Comparison of ENCODE assay signal across 9 cellular contexts in the genomic region with DNA sequence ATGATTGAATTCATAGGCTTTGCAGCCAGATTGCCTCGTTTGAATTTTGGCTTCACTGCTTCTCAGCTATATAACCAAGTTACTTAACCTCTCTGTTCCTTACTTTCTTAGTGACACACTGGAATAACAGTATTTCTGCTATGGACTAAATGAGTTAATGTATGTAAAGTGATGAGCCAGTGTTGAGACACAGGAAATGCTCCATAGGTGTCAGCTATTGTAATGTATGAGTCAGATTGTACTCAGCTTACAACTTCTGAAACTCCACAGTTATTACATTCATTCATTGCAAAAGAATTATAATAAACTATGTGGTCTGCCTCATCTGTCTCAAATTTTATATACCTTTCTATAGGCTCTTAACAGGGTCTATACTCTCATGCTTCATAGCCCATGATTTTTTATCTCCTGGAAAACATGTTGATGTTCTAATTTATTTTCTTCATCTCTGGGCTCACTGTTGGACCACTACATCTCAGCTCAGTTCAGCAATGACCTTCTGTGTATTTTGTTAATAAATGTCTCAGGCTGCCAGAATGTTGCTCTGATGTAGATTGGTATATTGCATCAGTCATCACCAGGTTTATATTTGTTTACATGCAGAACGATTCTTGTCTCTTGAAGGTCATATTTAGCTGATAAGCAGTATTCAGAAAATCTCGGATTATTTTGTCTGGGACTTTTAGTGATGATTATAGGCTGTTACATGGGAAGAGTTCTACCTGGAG.
DNase-seq lines count a peak whose midpoint lies in the region; ATAC-seq lines count a peak whose summit lies in the region.
"Had no signal": no experiment of that assay in that cellular context is flagged by ENCODE, and none has a peak within 500 bp of the region (broad histone marks: within the 10 kb centered on the region; RNA-seq: fewer than 3 reads in every experiment).

No MANE protein-coding gene starts in this region.

- H3K4me3 Mint-ChIP-seq in activated CD4-positive, alpha-beta T cell treated with anti-CD3 and anti-CD28 coated beads, Interleukin-2, amount 10 ng/mL, durations not matched to agents 24 days and 14 days, result no peak overlapping the region
- H3K4me3 Mint-ChIP-seq in activated T-helper 2 cell treated with anti-CD3 and anti-CD28 coated beads, Interferon-gamma antibody, Interleukin-2, Interleukin-4, amounts not matched to agents 10 μg/mL and 5 μg/mL and 100 μg/mL, durations not matched to agents 14 hours and 24 hours and 36 hours (ENCODE audit: low read depth), result no peak overlapping the region

- WGBS in aorta, 2 donors, result 60 to 64% methylated on average over 3 of the region's 3 CpGs

- peaks cover under 1% of the 10 kb centered on the region for H3K27me3 Mint-ChIP-seq in activated CD4-positive, alpha-beta T cell treated with anti-CD3 and anti-CD28 coated beads, Interleukin-2, amount 10 ng/mL, durations not matched to agents 24 days and 14 days
- no peaks in the 10 kb centered on the region for H3K27me3 Mint-ChIP-seq in activated T-helper 2 cell treated with anti-CD3 and anti-CD28 coated beads, Interferon-gamma antibody, Interleukin-2, Interleukin-4, amounts not matched to agents 10 μg/mL and 5 μg/mL and 100 μg/mL, durations not matched to agents 14 hours and 24 hours and 36 hours (ENCODE audit: low read depth)

- no peaks in the 10 kb centered on the region for H3K9me3 ChIP-seq in skeletal muscle satellite cell (replicated peaks; ENCODE audit: low read length)
- no peaks in the 10 kb centered on the region for H3K9me3 ChIP-seq in aorta (ENCODE audit: control insufficient read depth, low read length)

- H3K4me3 ChIP-seq in skeletal muscle satellite cell (ENCODE audit: low read length) (no peak overlapping the region), aorta (ENCODE audit: low read length in 2 of 2) (no peak overlapping the region)

- H3K4me2 ChIP-seq in skeletal muscle satellite cell (ENCODE audit: low read length), result peak overlapping the region; percentile 22

- intact Hi-C loops in activated CD4-positive, alpha-beta T cell treated with anti-CD3 and anti-CD28 coated beads, Interleukin-2, amount 10 ng/mL, durations not matched to agents 24 days and 14 days (cut with micrococcal nuclease), result loop anchor here (1.0 to 5.0 kb wide), 2 partner anchors 51 to 135 kb away; no protein-coding TSS in a partner anchor
- intact Hi-C loops in activated T-helper 2 cell treated with anti-CD3 and anti-CD28 coated beads, Interferon-gamma antibody, Interleukin-2, Interleukin-4, amounts not matched to agents 10 μg/mL and 5 μg/mL and 100 μg/mL, durations not matched to agents 14 hours and 24 hours and 36 hours (cut with micrococcal nuclease), result loop anchor here (1.0 to 10.0 kb wide), 6 partner anchors 19 to 203 kb away; partner anchors contain the start of genes CDCA7 and MAP3K20
- intact Hi-C loops in aorta (cut with DNase I), result no loop called here

- H3K36me3 ChIP-seq in skeletal muscle satellite cell (ENCODE audit: insufficient read depth, low read length) (no peaks in the 10 kb centered on the region), aorta (ENCODE audit: control insufficient read depth in 1 of 2, insufficient read depth in 2 of 2, low read length in 1 of 2) (no peaks in the 10 kb centered on the region)

- H3K36me3 Mint-ChIP-seq in activated CD4-positive, alpha-beta T cell treated with anti-CD3 and anti-CD28 coated beads, Interleukin-2, amount 10 ng/mL, durations not matched to agents 24 days and 14 days (ENCODE audit: low read depth), result peaks cover 9% of the 10 kb centered on the region
- peaks cover 20% of the 10 kb centered on the region for H3K36me3 Mint-ChIP-seq in activated T-helper 2 cell treated with anti-CD3 and anti-CD28 coated beads, Interferon-gamma antibody, Interleukin-2, Interleukin-4, amounts not matched to agents 10 μg/mL and 5 μg/mL and 100 μg/mL, durations not matched to agents 14 hours and 24 hours and 36 hours (ENCODE audit: low read depth)

- peak overlapping the region; percentile 8 for H3K9ac ChIP-seq in skeletal muscle satellite cell (ENCODE audit: low read depth, low read length)

- no peak for DNase-seq in activated CD4-positive, alpha-beta T cell treated with anti-CD3 and anti-CD28 coated beads, Interleukin-2, amount 10 ng/mL, durations not matched to agents 24 days and 14 days
- no peak for DNase-seq in activated CD4-positive, alpha-beta T cell treated with anti-CD3 and anti-CD28 coated beads for 48 hours
- no peak for DNase-seq in activated T-helper 2 cell treated with anti-CD3 and anti-CD28 coated beads, Interferon-gamma antibody, Interleukin-2, Interleukin-4, amounts not matched to agents 10 μg/mL and 5 μg/mL and 100 μg/mL, durations not matched to agents 14 hours and 24 hours and 36 hours (ENCODE audit: low spot score)
- no peak for DNase-seq in NK-92 treated with Interleukin-12 subunit alpha and Interleukin-12 subunit beta, amount 100 ng/mL, for 24 hours (lab: John Stamatoyannopoulos, UW)
- DNase-seq in aorta, result no peak
- DNase-seq in C1 segment of cervical spinal cord (lab: John Stamatoyannopoulos, UW), result no peak

- H3K27ac Mint-ChIP-seq in activated CD4-positive, alpha-beta T cell treated with anti-CD3 and anti-CD28 coated beads, Interleukin-2, amount 10 ng/mL, durations not matched to agents 24 days and 14 days, result peak overlapping the region; percentile 80
- H3K27ac Mint-ChIP-seq in activated T-helper 2 cell treated with anti-CD3 and anti-CD28 coated beads, Interferon-gamma antibody, Interleukin-2, Interleukin-4, amounts not matched to agents 10 μg/mL and 5 μg/mL and 100 μg/mL, durations not matched to agents 14 hours and 24 hours and 36 hours, result peak overlapping the region; percentile 41

- peaks cover 54% of the 10 kb centered on the region for H3K4me1 ChIP-seq in skeletal muscle satellite cell (ENCODE audit: control insufficient read depth, insufficient read depth, low read length)
- H3K4me1 ChIP-seq in aorta (ENCODE audit: control insufficient read depth in 1 of 2, insufficient read depth in 2 of 2, low read length in 2 of 2), result peaks cover 0 to 5% of the 10 kb centered on the region in 2 donors

- ATAC-seq in HG03342 (IDR thresholded peaks at IDR 0.05; ENCODE audit: unreplicated experiment) (peak; percentile 42), aorta (ENCODE audit: low FRiP score) (no peak)

- H3K4me1 Mint-ChIP-seq in activated CD4-positive, alpha-beta T cell treated with anti-CD3 and anti-CD28 coated beads, Interleukin-2, amount 10 ng/mL, durations not matched to agents 24 days and 14 days, result peaks cover 45% of the 10 kb centered on the region
- peaks cover 54% of the 10 kb centered on the region for H3K4me1 Mint-ChIP-seq in activated T-helper 2 cell treated with anti-CD3 and anti-CD28 coated beads, Interferon-gamma antibody, Interleukin-2, Interleukin-4, amounts not matched to agents 10 μg/mL and 5 μg/mL and 100 μg/mL, durations not matched to agents 14 hours and 24 hours and 36 hours (ENCODE audit: low read depth)

- no peaks in the 10 kb centered on the region for H3K27me3 ChIP-seq in skeletal muscle satellite cell (ENCODE audit: control insufficient read depth, insufficient read depth, low read length)
- no peaks in the 10 kb centered on the region for H3K27me3 ChIP-seq in aorta (ENCODE audit: control insufficient read depth in 1 of 2, insufficient read depth in 2 of 2, low read length in 1 of 2)
- H3K27me3 ChIP-seq: BLaER1 treated with 17β-estradiol and CSF1 and Interleukin-3, amounts not matched to agents 10 nM and 100 nM had no signal

- H3K27ac ChIP-seq in aorta (ENCODE audit: low read depth in 1 of 2, low read length in 2 of 2), result no peak overlapping the region

- H3K9me3 Mint-ChIP-seq in activated CD4-positive, alpha-beta T cell treated with anti-CD3 and anti-CD28 coated beads, Interleukin-2, amount 10 ng/mL, durations not matched to agents 24 days and 14 days, result peaks cover 20% of the 10 kb centered on the region
- peaks cover 21% of the 10 kb centered on the region for H3K9me3 Mint-ChIP-seq in activated T-helper 2 cell treated with anti-CD3 and anti-CD28 coated beads, Interferon-gamma antibody, Interleukin-2, Interleukin-4, amounts not matched to agents 10 μg/mL and 5 μg/mL and 100 μg/mL, durations not matched to agents 14 hours and 24 hours and 36 hours

Comparison
In these comparisons a context has a peak if more than half of its experiments do, and no peak if none do; other contexts are left out.
1. intact Hi-C loops: an anchor here in activated CD4-positive, alpha-beta T cell treated with anti-CD3 and anti-CD28 coated beads, Interleukin-2, amount 10 ng/mL, durations not matched to agents 24 days and 14 days (1.0 to 5.0 kb wide) and activated T-helper 2 cell treated with anti-CD3 and anti-CD28 coated beads, Interferon-gamma antibody, Interleukin-2, Interleukin-4, amounts not matched to agents 10 μg/mL and 5 μg/mL and 100 μg/mL, durations not matched to agents 14 hours and 24 hours and 36 hours (1.0 to 10.0 kb wide); none called in aorta.